In the genomic region with DNA sequence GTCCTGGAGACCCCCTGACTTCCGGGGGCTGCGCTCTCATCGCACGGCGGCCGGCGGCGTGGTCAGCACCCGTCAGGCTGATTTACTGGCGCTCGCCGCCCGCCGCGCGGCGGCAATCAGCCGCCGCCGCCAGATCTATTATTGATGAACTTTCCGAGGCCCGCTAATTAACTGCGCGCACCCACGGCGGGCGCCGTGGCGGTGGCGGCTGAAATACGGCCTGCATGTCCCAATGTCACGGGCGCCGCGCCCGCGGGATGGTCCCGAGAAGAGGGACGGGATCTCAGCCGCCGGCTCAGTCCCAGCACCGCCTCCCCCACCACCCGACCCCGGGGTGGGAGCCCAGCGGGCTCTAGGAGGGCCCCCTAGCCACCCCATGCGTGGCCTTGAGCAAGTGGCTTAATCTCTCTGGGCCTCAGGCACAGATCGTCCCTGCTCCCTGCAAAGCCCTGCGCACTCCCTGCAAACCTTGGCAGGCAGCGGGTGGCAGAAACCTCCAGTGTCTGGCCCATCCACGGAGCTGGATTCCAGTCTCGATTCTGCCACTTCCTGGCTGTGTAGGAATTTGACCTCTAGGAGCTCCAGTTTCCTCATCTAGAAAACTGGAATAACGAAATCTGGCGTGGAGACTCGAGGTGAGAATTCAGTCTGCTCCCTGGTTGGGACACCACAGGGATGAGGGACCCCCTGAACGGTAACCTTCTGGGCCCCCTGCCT, we compare ENCODE assay signal across 1 cellular context.
TF ChIP-seq lines count a peak whose summit lies in the region.

No MANE protein-coding gene starts in this region.

TF ChIP-seq in HepG2, 621 proteins besides CTCF, POLR2A, EP300 and RAD21 (continued from another document):
- TF ChIP-seq ZNF318 (CRISPR knock-in tag; IDR thresholded peaks at IDR 0.05) (no peak), ETS1 (CRISPR knock-in tag; IDR thresholded peaks at IDR 0.05) (no peak), ZMYM2 (CRISPR knock-in tag; IDR thresholded peaks at IDR 0.05) (no peak), PHF5A (CRISPR knock-in tag; IDR thresholded peaks at IDR 0.05; ENCODE audit: low read depth, unreplicated experiment) (no peak), TRAFD1 (CRISPR knock-in tag; IDR thresholded peaks at IDR 0.05; ENCODE audit: borderline replicate concordance) (no peak), NBN (conservative IDR thresholded peaks at IDR 0.05) (no peak), BRCA1 (CRISPR knock-in tag; IDR thresholded peaks at IDR 0.05) (no peak), LCORL (IDR thresholded peaks at IDR 0.05) (no peak), LCORL (CRISPR knock-in tag; IDR thresholded peaks at IDR 0.05) (no peak), ZNF18 (CRISPR knock-in tag; IDR thresholded peaks at IDR 0.05; ENCODE audit: insufficient replicate concordance) (no peak), ZNF550 (CRISPR knock-in tag; IDR thresholded peaks at IDR 0.05; ENCODE audit: borderline replicate concordance) (no peak)
- TF ChIP-seq, protein P1, sequence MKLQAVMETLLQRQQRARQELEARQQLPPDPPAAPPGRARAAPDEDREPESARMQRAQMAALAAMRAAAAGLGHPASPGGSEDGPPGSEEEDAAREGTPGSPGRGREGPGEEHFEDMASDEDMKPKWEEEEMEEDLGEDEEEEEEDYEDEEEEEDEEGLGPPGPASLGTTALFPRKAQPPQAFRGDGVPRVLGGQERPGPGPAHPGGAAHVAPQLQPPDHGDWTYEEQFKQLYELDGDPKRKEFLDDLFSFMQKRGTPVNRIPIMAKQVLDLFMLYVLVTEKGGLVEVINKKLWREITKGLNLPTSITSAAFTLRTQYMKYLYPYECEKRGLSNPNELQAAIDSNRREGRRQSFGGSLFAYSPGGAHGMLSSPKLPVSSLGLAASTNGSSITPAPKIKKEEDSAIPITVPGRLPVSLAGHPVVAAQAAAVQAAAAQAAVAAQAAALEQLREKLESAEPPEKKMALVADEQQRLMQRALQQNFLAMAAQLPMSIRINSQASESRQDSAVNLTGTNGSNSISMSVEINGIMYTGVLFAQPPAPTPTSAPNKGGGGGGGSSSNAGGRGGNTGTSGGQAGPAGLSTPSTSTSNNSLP (IDR thresholded peaks at IDR 0.05; ENCODE audit: low read depth, low read length) = no peak
